9 cellular contexts compared by ENCODE assay signal in the genomic region with DNA sequence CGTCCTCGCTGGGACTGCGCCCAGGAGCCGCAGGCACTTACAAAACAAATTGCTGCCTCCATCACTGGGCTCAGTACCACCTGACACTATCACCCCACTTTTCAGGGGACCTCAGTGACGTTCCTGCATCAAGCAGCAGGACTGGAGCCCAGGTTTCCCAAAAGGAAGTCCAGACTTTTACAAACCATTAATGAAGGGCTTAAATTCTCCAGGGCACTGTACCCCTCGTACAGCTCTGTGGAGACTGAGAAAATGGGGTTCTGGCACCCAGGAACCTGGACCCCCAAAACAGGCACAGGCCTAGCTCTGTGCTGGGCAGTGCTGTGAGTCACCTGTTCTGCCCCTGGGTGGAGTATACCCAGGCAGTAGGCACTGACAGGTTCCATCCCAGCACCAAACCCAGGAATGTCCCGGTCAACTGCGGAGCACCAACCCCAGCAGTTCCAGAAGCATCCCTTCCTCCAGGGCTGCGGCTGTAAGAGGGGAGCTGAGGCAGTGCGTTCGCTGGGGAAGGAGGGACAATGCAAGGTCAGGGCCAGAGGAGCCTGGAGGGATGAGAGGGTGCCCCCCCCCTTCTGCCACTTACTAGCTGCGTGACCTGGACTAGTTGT. TPM values are rescaled to one million over a fixed set of nuclear protein-coding genes. Genes with fewer than 3 reads are reported as not detected.
DNase-seq lines count a peak whose midpoint lies in the region; ATAC-seq and TF ChIP-seq lines count a peak whose summit lies in the region.
"Had no signal": no experiment of that assay in that cellular context is flagged by ENCODE, and none has a peak within 500 bp of the region (broad histone marks: within the 10 kb centered on the region; RNA-seq: fewer than 3 reads in every experiment).

No MANE protein-coding gene starts in this region.

- no peaks in the 10 kb centered on the region for H3K9me3 ChIP-seq in heart right ventricle
- H3K9me3 ChIP-seq in upper lobe of right lung: no peaks in the 10 kb centered on the region

- no peak for DNase-seq in heart right ventricle
- no peak for DNase-seq in cardiac septum (ENCODE audit: low spot score)
- DNase-seq in immature natural killer cell: no peak
- no peak for DNase-seq in upper lobe of right lung
- DNase-seq in RKO (ENCODE audit: low spot score): no peak
- DNase-seq in amygdala (lab: John Stamatoyannopoulos, UW): no peak

- peak overlapping the region in 1 of 6 donors; percentile 14 for H3K27ac Mint-ChIP-seq in immature natural killer cell

- H3K4me1 ChIP-seq in heart right ventricle (peaks cover 4 to 31% (median 25%) of the 10 kb centered on the region in 9 donors), upper lobe of right lung (peaks cover 18% of the 10 kb centered on the region)

- no peaks in the 10 kb centered on the region for H3K36me3 Mint-ChIP-seq in immature natural killer cell

- ATAC-seq in heart right ventricle (peak in 2 of 8 donors; percentile 3 to 12), upper lobe of right lung (no peak), GM18519 (IDR thresholded peaks at IDR 0.05; ENCODE audit: low FRiP score, unreplicated experiment) (no peak)

- H3K27ac ChIP-seq in heart right ventricle (no peak overlapping the region), upper lobe of right lung (no peak overlapping the region)

- H3K4me3 Mint-ChIP-seq in immature natural killer cell: peak overlapping the region; percentile 84 to 94 (median 90)

- peaks cover 13 to 16% of the 10 kb centered on the region in 2 donors for H3K4me1 Mint-ChIP-seq in immature natural killer cell

- H3K27me3 ChIP-seq in heart right ventricle (peaks cover 0 to 61% (median 27%) of the 10 kb centered on the region in 7 donors), upper lobe of right lung (peaks cover 26% of the 10 kb centered on the region)

- H3K27me3 Mint-ChIP-seq in immature natural killer cell (ENCODE audit: low read depth in 3 of 3): peaks cover 6 to 14% (median 9%) of the 10 kb centered on the region in 3 donors

- H3K9me3 Mint-ChIP-seq in immature natural killer cell: no peaks in the 10 kb centered on the region

- peak overlapping the region in 8 of 10 donors; percentile 41 to 75 (median 62) for H3K4me3 ChIP-seq in heart right ventricle
- H3K4me3 ChIP-seq in WI38 (ENCODE audit: low read depth, low read length): peak overlapping the region; percentile 66
- H3K4me3 ChIP-seq in upper lobe of right lung: peak overlapping the region; percentile 57

- H3K36me3 ChIP-seq in heart right ventricle (no peaks in the 10 kb centered on the region), upper lobe of right lung (no peaks in the 10 kb centered on the region)

- intact Hi-C loops in heart right ventricle (cut with DNase I): loop anchor here in 7 of 10 donors (1.0 to 10.0 kb wide), 8 partner anchors 35 to 403 kb away; a partner anchor contains a TSS
- intact Hi-C loops in cardiac septum (cut with DNase I): loop anchor here (5.0 kb wide), 3 partner anchors 35 to 285 kb away; a partner anchor contains a TSS
- intact Hi-C loops in upper lobe of right lung (cut with DNase I): loop anchor here (5.0 kb wide), 1 partner anchor 185 kb away; no protein-coding TSS in a partner anchor

- TF ChIP-seq CTCF in heart right ventricle (IDR thresholded peaks at IDR 0.05): peak in 6 of 9 donors; percentile 3 to 36 (median 11)
- TF ChIP-seq CTCF in WI38 (IDR thresholded peaks at IDR 0.05; ENCODE audit: low read depth, low read length): no peak
- TF ChIP-seq CTCF in upper lobe of right lung (IDR thresholded peaks at IDR 0.05): no peak

- 17 to 18% methylated on average over 12 of the region's 12 CpGs for WGBS in heart right ventricle, 2 donors

RNA-seq across cellular contexts. Expression of a gene that starts 24.6 kb away (rescaled TPM):
- not detected for total RNA-seq in heart right ventricle
- not detected for polyA plus RNA-seq in heart right ventricle
- not detected for total RNA-seq in cardiac septum
- polyA plus RNA-seq in immature natural killer cell: not detected
- not detected for total RNA-seq in upper lobe of right lung
- total RNA-seq: glomerular endothelial cell had no signal

RNA-seq across cellular contexts. Expression of a gene that starts 36.3 kb away (rescaled TPM):
- total RNA-seq in heart right ventricle: 10 to 100 TPM; 13.3 to 22.7 (median 17.5) TPM
- 10 to 100 TPM; 17.0 to 17.9 TPM for polyA plus RNA-seq in heart right ventricle
- total RNA-seq in cardiac septum: 24.7 TPM
- polyA plus RNA-seq in immature natural killer cell: 10 to 100 TPM in 2 of 3 donors, 1 to 10 TPM in 1; 7.0 to 19.1 (median 10.2) TPM
- 16.8 TPM for total RNA-seq in upper lobe of right lung

RNA-seq across cellular contexts. Expression of a gene that starts 55.3 kb away (rescaled TPM):
- total RNA-seq in heart right ventricle: 10 to 100 TPM; 61.2 to 96.5 (median 76.6) TPM
- 100 to 1,000 TPM; 109 to 221 TPM for polyA plus RNA-seq in heart right ventricle
- total RNA-seq in cardiac septum: 85.8 TPM
- polyA plus RNA-seq in immature natural killer cell: 10 to 100 TPM; 34.1 to 70.2 (median 62.6) TPM
- 15.5 TPM for total RNA-seq in upper lobe of right lung

RNA-seq across cellular contexts. Expression of a gene that starts 56.4 kb away (rescaled TPM):
- 100 to 1,000 TPM; 162 to 213 (median 177) TPM for total RNA-seq in heart right ventricle
- 100 to 1,000 TPM; 209 to 332 TPM for polyA plus RNA-seq in heart right ventricle
- 186 TPM for total RNA-seq in cardiac septum
- polyA plus RNA-seq in immature natural killer cell: 100 to 1,000 TPM; 240 to 379 (median 277) TPM
- 152 TPM for total RNA-seq in upper lobe of right lung

Comparison
In these comparisons a context has a peak if more than half of its experiments do, and no peak if none do; other contexts are left out.
1. CTCF ChIP-seq: peak in heart right ventricle (6 of 9); none in WI38 (single experiment) and upper lobe of right lung (single experiment).
2. Peak in every context shown above with its lines, with median percentiles within 50 percentile points of each other: H3K4me3 ChIP-seq.